Comparison of ENCODE assay signal across 13 cellular contexts in the genomic region with DNA sequence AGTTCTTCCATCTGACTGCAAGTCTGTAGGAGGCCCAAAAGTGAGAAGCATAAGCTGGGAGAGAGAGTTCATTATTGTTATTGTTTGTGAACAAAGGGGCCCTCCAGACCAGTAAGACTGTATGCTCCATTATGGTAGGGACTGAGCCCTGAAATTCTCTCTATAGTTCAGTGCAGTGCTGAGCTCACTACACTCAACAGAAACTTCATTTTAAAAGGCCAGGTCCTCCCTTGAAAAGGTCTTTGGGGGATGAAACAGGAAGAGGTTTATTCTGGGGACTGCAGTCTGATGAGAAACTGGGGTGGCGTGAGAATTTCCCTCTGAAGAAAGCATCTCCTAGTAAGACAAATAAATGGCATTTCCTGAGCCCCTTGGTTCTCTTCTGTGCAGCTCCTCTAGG. TPM values are rescaled to one million over a fixed set of nuclear protein-coding genes. Genes with fewer than 3 reads are reported as not detected.
DNase-seq lines count a peak whose midpoint lies in the region; ATAC-seq and TF ChIP-seq lines count a peak whose summit lies in the region.
"Had no signal": no experiment of that assay in that cellular context is flagged by ENCODE, and none has a peak within 500 bp of the region (broad histone marks: within the 10 kb centered on the region; RNA-seq: fewer than 3 reads in every experiment).

No MANE protein-coding gene starts in this region.

- H3K9me3 Mint-ChIP-seq in activated CD4-positive, alpha-beta T cell treated with anti-CD3 and anti-CD28 coated beads for 36 hours (ENCODE audit: low read depth): no peaks in the 10 kb centered on the region
- H3K9me3 Mint-ChIP-seq in IgD-negative memory B cell: no peaks in the 10 kb centered on the region

- H3K27ac ChIP-seq in dorsolateral prefrontal cortex: peak overlapping the region; percentile 80 to 100 (median 97)
- H3K27ac ChIP-seq: HL-60, upper lobe of right lung had no signal

- POLR2A ChIA-PET in activated CD4-positive, alpha-beta T cell treated with anti-CD3 and anti-CD28 coated beads for 36 hours (lab: Charles Lee): interaction anchor here (0.7 kb wide), 1 partner anchor 16 kb away, joined by 3 read pairs; no protein-coding TSS in a partner anchor

- no peak for TF ChIP-seq CTCF in dorsolateral prefrontal cortex (IDR thresholded peaks at IDR 0.05 in 54 of 56, conservative IDR thresholded peaks at IDR 0.05 in 2 of 56; ENCODE audit: low read depth in 1 of 56, partially characterized antibody in 56 of 56)

- intact Hi-C loops in activated CD4-positive, alpha-beta T cell treated with anti-CD3 and anti-CD28 coated beads for 36 hours (cut with DNase I, micrococcal nuclease): no loop called here
- intact Hi-C loops in dorsolateral prefrontal cortex (cut with DNase I): no loop called here

- CTCF ChIA-PET in activated CD4-positive, alpha-beta T cell treated with anti-CD3 and anti-CD28 coated beads for 36 hours (lab: Charles Lee): no interaction called here

- peaks cover 9% of the 10 kb centered on the region for H3K4me1 Mint-ChIP-seq in activated CD4-positive, alpha-beta T cell treated with anti-CD3 and anti-CD28 coated beads for 36 hours
- H3K4me1 Mint-ChIP-seq in IgD-negative memory B cell: peaks cover 3 to 26% (median 4%) of the 10 kb centered on the region in 3 donors

- H3K4me3 ChIP-seq in dorsolateral prefrontal cortex: peak overlapping the region in 4 of 59 donors; percentile 8 to 23 (median 18)
- H3K4me3 ChIP-seq: smooth muscle cell, upper lobe of right lung had no signal

- no peaks in the 10 kb centered on the region for H3K27me3 Mint-ChIP-seq in activated CD4-positive, alpha-beta T cell treated with anti-CD3 and anti-CD28 coated beads for 36 hours
- H3K27me3 Mint-ChIP-seq in IgD-negative memory B cell: no peaks in the 10 kb centered on the region

- no peak for ATAC-seq in activated CD4-positive, alpha-beta T cell treated with anti-CD3 and anti-CD28 coated beads for 36 hours
- ATAC-seq in HG02884 (IDR thresholded peaks at IDR 0.05; ENCODE audit: unreplicated experiment): no peak
- ATAC-seq: left colon, upper lobe of right lung had no signal

- H3K36me3 Mint-ChIP-seq in activated CD4-positive, alpha-beta T cell treated with anti-CD3 and anti-CD28 coated beads for 36 hours (ENCODE audit: low read depth): peaks cover 11% of the 10 kb centered on the region
- peaks cover 2% of the 10 kb centered on the region for H3K36me3 Mint-ChIP-seq in IgD-negative memory B cell

- DNase-seq in activated CD4-positive, alpha-beta T cell treated with anti-CD3 and anti-CD28 coated beads for 36 hours: no peak
- DNase-seq in activated CD4-positive, alpha-beta T cell treated with anti-CD3 and anti-CD28 coated beads for 1 hour: no peak
- DNase-seq in dorsolateral prefrontal cortex: no peak
- DNase-seq in pons (ENCODE audit: low spot score): peak; percentile 56
- DNase-seq in NCI-H1105 treated with DMSO at 0.1 percent for 48 hours (lab: John Stamatoyannopoulos, UW): no peak
- no peak for DNase-seq in NCI-H2196 treated with DMSO at 0.1 percent for 48 hours (lab: John Stamatoyannopoulos, UW; ENCODE audit: unreplicated experiment)
- DNase-seq: left colon, OCI-M1 had no signal

- H3K27me3 ChIP-seq in dorsolateral prefrontal cortex: no peaks in the 10 kb centered on the region
- H3K27me3 ChIP-seq: upper lobe of right lung had no signal

- H3K27ac Mint-ChIP-seq in activated CD4-positive, alpha-beta T cell treated with anti-CD3 and anti-CD28 coated beads for 36 hours: peak overlapping the region; percentile 44
- peak overlapping the region; percentile 7 to 85 (median 81) for H3K27ac Mint-ChIP-seq in IgD-negative memory B cell

- H3K4me3 Mint-ChIP-seq in activated CD4-positive, alpha-beta T cell treated with anti-CD3 and anti-CD28 coated beads for 36 hours: no peak overlapping the region
- H3K4me3 Mint-ChIP-seq in IgD-negative memory B cell: peak overlapping the region in 2 of 4 donors; percentile 7 to 73

RNA-seq across cellular contexts. Expression of a gene that starts 5.5 kb away (rescaled TPM):
- total RNA-seq in activated CD4-positive, alpha-beta T cell treated with anti-CD3 and anti-CD28 coated beads for 36 hours: 10 to 100 TPM; 57.0 to 63.9 TPM
- 4.6 TPM for polyA plus RNA-seq in IgD-negative memory B cell
- total RNA-seq in dorsolateral prefrontal cortex: 100 to 1,000 TPM in 2 of 120 experiments, 10 to 100 TPM in 118; 55.8 to 101 (median 81.7) TPM

RNA-seq across cellular contexts. Expression of a gene that starts 18.3 kb away (rescaled TPM):
- 100 to 1,000 TPM; 100 to 110 TPM for total RNA-seq in activated CD4-positive, alpha-beta T cell treated with anti-CD3 and anti-CD28 coated beads for 36 hours
- 36.3 TPM for polyA plus RNA-seq in IgD-negative memory B cell
- total RNA-seq in dorsolateral prefrontal cortex: 100 to 1,000 TPM in 86 of 120 experiments, 10 to 100 TPM in 34; 81.7 to 180 (median 112) TPM

RNA-seq across cellular contexts. Expression of a gene that starts 30.2 kb away (rescaled TPM):
- total RNA-seq in activated CD4-positive, alpha-beta T cell treated with anti-CD3 and anti-CD28 coated beads for 36 hours: 10 to 100 TPM; 60.6 to 80.4 TPM
- 57.2 TPM for polyA plus RNA-seq in IgD-negative memory B cell
- total RNA-seq in dorsolateral prefrontal cortex: 10 to 100 TPM; 27.2 to 70.2 (median 45.4) TPM

RNA-seq across cellular contexts. Expression of a gene that starts 35.1 kb away (rescaled TPM):
- total RNA-seq in activated CD4-positive, alpha-beta T cell treated with anti-CD3 and anti-CD28 coated beads for 36 hours: 10 to 100 TPM; 64.4 to 65.5 TPM
- polyA plus RNA-seq in IgD-negative memory B cell: 52.0 TPM
- total RNA-seq in dorsolateral prefrontal cortex: 10 to 100 TPM; 17.4 to 51.3 (median 26.6) TPM

RNA-seq across cellular contexts. Expression of a gene that starts 39.5 kb away (rescaled TPM):
- 1 to 10 TPM; 8.5 to 9.1 TPM for total RNA-seq in activated CD4-positive, alpha-beta T cell treated with anti-CD3 and anti-CD28 coated beads for 36 hours
- 6.5 TPM for polyA plus RNA-seq in IgD-negative memory B cell
- total RNA-seq in dorsolateral prefrontal cortex: 10 to 100 TPM in 1 of 120 experiments, 1 to 10 TPM in 119; 1.5 to 11.6 (median 4.5) TPM
